16 cellular contexts compared by ENCODE assay signal in genomic region chr9:89720721-89721660, GRCh38.
DNase-seq lines count a peak whose midpoint lies in the region; ATAC-seq and TF ChIP-seq lines count a peak whose summit lies in the region.
"Had no signal": no experiment of that assay in that cellular context is flagged by ENCODE, and none has a peak within 500 bp of the region (broad histone marks: within the 10 kb centered on the region; RNA-seq: fewer than 3 reads in every experiment).

No MANE protein-coding gene starts in this region.

- no peaks in the 10 kb centered on the region for H3K9me3 ChIP-seq in psoas muscle

- TF ChIP-seq POLR2A in NB4 (IDR thresholded peaks at IDR 0.05; ENCODE audit: extremely low read depth, insufficient read length) = no peak

- no peak overlapping the region for H3K27ac Mint-ChIP-seq in effector memory CD8-positive, alpha-beta T cell
- H3K27ac Mint-ChIP-seq: activated T-helper 1 cell treated with anti-CD3 and anti-CD28 coated beads, Interleukin-12 subunit alpha, Interleukin-12 subunit beta, Interleukin-2, Interleukin-4 antibody, amounts not matched to agents 30 ng/mL and 10 ng/mL and 1 ng/mL, durations not matched to agents 14 hours and 24 hours and 36 hours had no signal

- H3K9me3 Mint-ChIP-seq in effector memory CD8-positive, alpha-beta T cell = no peaks in the 10 kb centered on the region
- H3K9me3 Mint-ChIP-seq: CD8-positive, alpha-beta memory T cell had no signal

- H3K4me3 ChIP-seq in NB4 (ENCODE audit: low read depth, low read length) (no peak overlapping the region), psoas muscle (no peak overlapping the region)
- H3K4me3 ChIP-seq: ascending aorta, coronary artery had no signal

- ATAC-seq in left cardiac atrium (peak; percentile 26 to 64), psoas muscle (peak; percentile 57 to 70 (median 60))
- no peak for ATAC-seq in effector memory CD8-positive, alpha-beta T cell (replicated peaks)

- no peak overlapping the region for H3K4me3 Mint-ChIP-seq in effector memory CD8-positive, alpha-beta T cell
- H3K4me3 Mint-ChIP-seq: activated T-helper 1 cell treated with anti-CD3 and anti-CD28 coated beads, Interleukin-12 subunit alpha, Interleukin-12 subunit beta, Interleukin-2, Interleukin-4 antibody, amounts not matched to agents 30 ng/mL and 10 ng/mL and 1 ng/mL, durations not matched to agents 14 hours and 24 hours and 36 hours; CD8-positive, alpha-beta memory T cell had no signal

- no peaks in the 10 kb centered on the region for H3K36me3 Mint-ChIP-seq in effector memory CD8-positive, alpha-beta T cell (ENCODE audit: insufficient read depth)
- H3K36me3 Mint-ChIP-seq: CD8-positive, alpha-beta memory T cell had no signal

- peaks cover 7% of the 10 kb centered on the region for H3K4me1 ChIP-seq in psoas muscle
- H3K4me1 ChIP-seq: ascending aorta had no signal

- H3K36me3 ChIP-seq in psoas muscle (ENCODE audit: insufficient read depth in 1 of 2, low read depth in 1 of 2) = no peaks in the 10 kb centered on the region
- H3K36me3 ChIP-seq: ascending aorta had no signal

- peaks cover 0 to 11% of the 10 kb centered on the region in 2 donors for H3K27me3 Mint-ChIP-seq in effector memory CD8-positive, alpha-beta T cell

- no peak for TF ChIP-seq CTCF in NB4 (IDR thresholded peaks at IDR 0.05; ENCODE audit: low read depth, low read length)
- no peak for TF ChIP-seq CTCF in psoas muscle (IDR thresholded peaks at IDR 0.05)

- H3K4me1 Mint-ChIP-seq in effector memory CD8-positive, alpha-beta T cell (ENCODE audit: low read depth in 2 of 2) = no peaks in the 10 kb centered on the region

- no peaks in the 10 kb centered on the region for H3K27me3 ChIP-seq in psoas muscle (ENCODE audit: insufficient read depth in 3 of 3, low read length in 2 of 3)
- H3K27me3 ChIP-seq: ascending aorta had no signal

- 42 to 48% (median 44%) methylated on average over 8 of the region's 8 CpGs for WGBS in psoas muscle, 3 donors

- H3K27ac ChIP-seq in psoas muscle = peak overlapping the region; percentile 24
- H3K27ac ChIP-seq: ascending aorta, coronary artery had no signal

- intact Hi-C loops in left cardiac atrium (cut with DNase I) = no loop called here
- intact Hi-C loops in psoas muscle (cut with DNase I) = no loop called here

- peak in 2 of 3 experiments; percentile 32 to 63 for DNase-seq in NCI-H1417 (lab: John Stamatoyannopoulos, UW)
- DNase-seq in NCI-H1417 treated with DMSO at 0.1 percent for 48 hours (lab: John Stamatoyannopoulos, UW) = no peak
- DNase-seq in NB4 (ENCODE audit: low read depth) = peak; percentile 9
- DNase-seq in left cardiac atrium = no peak
- no peak for DNase-seq in psoas muscle
- no peak for DNase-seq in effector memory CD8-positive, alpha-beta T cell
- no peak for DNase-seq in activated effector memory CD4-positive, alpha-beta T cell treated with anti-CD3 and anti-CD28 coated beads, Interleukin-2, amount 50 U/mL, for 16 hours
- DNase-seq in HCEC 1CT = no peak
- DNase-seq: activated CD4-positive, alpha-beta T cell treated with anti-CD3 and anti-CD28 coated beads, Interleukin-2, amount 50 U/mL, for 48 hours; CD8-positive, alpha-beta memory T cell; erythroblast; NCI-H1436; stimulated activated CD4-positive, alpha-beta T cell treated with anti-CD3 and anti-CD28 coated beads, Interleukin-4, amount 100 ng/mL, for 24 hours had no signal

Comparison
In these comparisons a context has a peak if more than half of its experiments do, and no peak if none do; other contexts are left out.
1. DNase-seq: peak in NCI-H1417 (2 of 3) and NB4 (single experiment); none in NCI-H1417 treated with DMSO at 0.1 percent for 48 hours (single experiment), left cardiac atrium (single experiment), psoas muscle (0 of 2), effector memory CD8-positive, alpha-beta T cell (0 of 3), activated effector memory CD4-positive, alpha-beta T cell treated with anti-CD3 and anti-CD28 coated beads, Interleukin-2, amount 50 U/mL, for 16 hours (single experiment) and HCEC 1CT (single experiment).